ENCODE assay signal across 1 cellular context in genomic region chr2:153770359-153770991, GRCh38.
TF ChIP-seq lines count a peak whose summit lies in the region.

No MANE protein-coding gene starts in this region.

TF ChIP-seq in GM23338, 12 proteins besides CTCF, POLR2A, EP300 and RAD21 (continued from another document):
- no peak for TF ChIP-seq STAT1 (IDR thresholded peaks at IDR 0.05; ENCODE audit: unreplicated experiment)
- TF ChIP-seq ETS1 (IDR thresholded peaks at IDR 0.05), result no peak
